In genomic region chr18:77187201-77187600, GRCh38 we compare ENCODE assay signal across 8 cellular contexts.
"Had no signal": no experiment of that assay in that cellular context is flagged by ENCODE, and none has a peak within 500 bp of the region (broad histone marks: within the 10 kb centered on the region; RNA-seq: fewer than 3 reads in every experiment).

No MANE protein-coding gene starts in this region.

- H3K4me3 ChIP-seq: GM12878 had no signal

- ATAC-seq: GM12878 had no signal

- DNase-seq: GDM1, GF-D8 had no signal

- FAIRE-seq: G401.6, GM12878, GM12891, GM12892, GM18507, GM19239 had no signal
